ENCODE assay signal across 19 cellular contexts in the genomic region with DNA sequence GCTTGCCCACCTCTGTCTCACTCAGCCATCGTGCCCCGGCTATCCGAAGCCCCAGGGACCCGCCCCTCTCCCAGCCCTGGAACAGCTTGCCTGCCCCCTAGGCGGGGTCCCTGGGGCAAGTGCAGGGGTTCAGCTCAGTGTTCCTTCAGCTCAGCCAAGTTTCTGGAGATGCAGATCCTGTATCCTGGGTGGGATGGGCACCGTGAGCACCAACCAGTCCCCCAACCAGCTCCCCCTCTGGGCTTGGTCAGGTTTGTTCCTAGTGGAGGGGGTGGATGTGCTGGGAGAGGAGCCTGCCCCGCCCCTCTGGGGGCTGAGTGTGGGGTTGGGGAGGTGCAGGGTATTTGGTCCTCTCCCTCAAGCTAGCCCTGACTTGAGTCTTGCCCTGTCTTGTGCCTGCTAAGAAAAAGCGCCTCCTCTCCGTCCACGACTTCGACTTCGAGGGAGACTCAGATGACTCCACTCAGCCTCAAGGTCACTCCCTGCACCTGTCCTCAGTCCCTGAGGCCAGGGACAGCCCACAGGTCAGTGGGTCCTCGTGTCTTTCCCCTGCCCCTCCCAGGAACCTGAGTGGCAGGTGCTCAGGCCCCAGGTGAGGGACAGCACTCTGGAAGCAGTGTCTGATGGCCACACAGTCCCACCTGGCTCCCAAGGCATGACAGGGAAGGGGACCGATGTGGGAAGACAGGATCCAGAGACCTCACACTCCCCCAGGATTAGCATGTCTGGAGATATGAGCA. TPM values are rescaled to one million over a fixed set of nuclear protein-coding genes. Genes with fewer than 3 reads are reported as not detected.
DNase-seq lines count a peak whose midpoint lies in the region; ATAC-seq and TF ChIP-seq lines count a peak whose summit lies in the region.
"Had no signal": no experiment of that assay in that cellular context is flagged by ENCODE, and none has a peak within 500 bp of the region (broad histone marks: within the 10 kb centered on the region; RNA-seq: fewer than 3 reads in every experiment).

No MANE protein-coding gene starts in this region.

- H2BK15ac ChIP-seq in mesenchymal stem cell (ENCODE audit: low read depth, poor library complexity, severe bottlenecking): no peak overlapping the region

- H3K27ac ChIP-seq in BLaER1 (peak overlapping the region; percentile 4; the same call in 1 of the 2 replicates), duodenal mucosa (ENCODE audit: low read depth, low read length) (peak overlapping the region; percentile 58), mesenchymal stem cell (ENCODE audit: low read length, poor library complexity, severe bottlenecking) (peak overlapping the region; percentile 15)
- H3K27ac ChIP-seq: GM23248 had no signal

- H3K36me3 ChIP-seq in BLaER1: no peaks in the 10 kb centered on the region
- H3K36me3 ChIP-seq in duodenal mucosa (ENCODE audit: control insufficient read depth in 1 of 2, insufficient read depth in 2 of 2, low read length in 2 of 2): no peaks in the 10 kb centered on the region
- H3K36me3 ChIP-seq in mesenchymal stem cell (ENCODE audit: control insufficient read depth in 1 of 2, insufficient read depth in 2 of 2, low read depth in 1 of 2, low read length in 2 of 2): peaks cover 7 to 62% of the 10 kb centered on the region in 2 experiments
- H3K36me3 ChIP-seq: BE2C had no signal

- H3K9ac ChIP-seq in BLaER1 (no peak overlapping the region), duodenal mucosa (ENCODE audit: low read depth in 1 of 2, low read length in 2 of 2) (no peak overlapping the region), mesenchymal stem cell (ENCODE audit: low read length) (no peak overlapping the region)
- H3K9ac ChIP-seq: GM23248 had no signal

- peak; percentile 27 for ATAC-seq in stimulated activated effector memory CD8-positive, alpha-beta T cell treated with anti-CD3 and anti-CD28 coated beads, Interleukin-12 subunit alpha, Interleukin-12 subunit beta, amount 100 ng/mL, for 72 hours
- ATAC-seq in GM19035 (IDR thresholded peaks at IDR 0.05; ENCODE audit: unreplicated experiment): no peak
- no peak for ATAC-seq in HG02852 (IDR thresholded peaks at IDR 0.05; ENCODE audit: unreplicated experiment)
- no peak for ATAC-seq in HG03460 (IDR thresholded peaks at IDR 0.05; ENCODE audit: unreplicated experiment)
- ATAC-seq: CD8-positive, alpha-beta T cell; HCT116 had no signal

- H3K4me3 ChIP-seq in BLaER1 (no peak overlapping the region), duodenal mucosa (ENCODE audit: low read depth in 1 of 2, low read length in 2 of 2) (no peak overlapping the region), mesenchymal stem cell (ENCODE audit: insufficient read depth in 1 of 2, low read depth in 1 of 2, low read length in 2 of 2) (no peak overlapping the region)
- H3K4me3 ChIP-seq: GM23248 had no signal

- no peaks in the 10 kb centered on the region for H3K4me1 Mint-ChIP-seq in stimulated activated effector memory CD8-positive, alpha-beta T cell treated with anti-CD3 and anti-CD28 coated beads, Interleukin-12 subunit alpha, Interleukin-12 subunit beta, amount 100 ng/mL, for 72 hours
- H3K4me1 Mint-ChIP-seq: CD14-positive monocyte, IgD-negative memory B cell had no signal

- no peak overlapping the region for H4K91ac ChIP-seq in mesenchymal stem cell (ENCODE audit: low read length)

- H4K8ac ChIP-seq in mesenchymal stem cell (ENCODE audit: low read length): no peak overlapping the region

- no peak overlapping the region for H2AK5ac ChIP-seq in mesenchymal stem cell (ENCODE audit: low read length, severe bottlenecking)

- no peak overlapping the region for H3K4me3 Mint-ChIP-seq in stimulated activated effector memory CD8-positive, alpha-beta T cell treated with anti-CD3 and anti-CD28 coated beads, Interleukin-12 subunit alpha, Interleukin-12 subunit beta, amount 100 ng/mL, for 72 hours
- H3K4me3 Mint-ChIP-seq: CD14-positive monocyte; CD8-positive, alpha-beta T cell; IgD-negative memory B cell had no signal

- H3K4me2 ChIP-seq in BLaER1 (no peak overlapping the region), mesenchymal stem cell (ENCODE audit: low read length, poor library complexity, severe bottlenecking) (no peak overlapping the region)

- no peak overlapping the region for H2AFZ ChIP-seq in mesenchymal stem cell (ENCODE audit: low read depth, low read length)
- H2AFZ ChIP-seq: GM23248 had no signal

- H3K18ac ChIP-seq in mesenchymal stem cell (ENCODE audit: low read depth in 1 of 2, low read length in 2 of 2): no peak overlapping the region

- no peak for TF ChIP-seq CTCF in GM13977 (IDR thresholded peaks at IDR 0.05; ENCODE audit: extremely low read depth, insufficient read depth, missing control alignments)

- peaks cover 19% of the 10 kb centered on the region for H3K4me1 ChIP-seq in BLaER1
- H3K4me1 ChIP-seq in duodenal mucosa (ENCODE audit: control insufficient read depth in 1 of 2, insufficient read depth in 2 of 2, low read length in 2 of 2): peaks cover 4 to 20% of the 10 kb centered on the region in 2 donors
- peaks cover 3% of the 10 kb centered on the region for H3K4me1 ChIP-seq in mesenchymal stem cell (ENCODE audit: control insufficient read depth, insufficient read depth, low read depth, low read length)
- H3K4me1 ChIP-seq: BE2C had no signal

- no peak overlapping the region for H2BK120ac ChIP-seq in mesenchymal stem cell (ENCODE audit: low read depth, low read length)

- DNase-seq in mesenchymal stem cell: no peak
- DNase-seq in stimulated activated effector memory CD8-positive, alpha-beta T cell treated with anti-CD3 and anti-CD28 coated beads, Interleukin-12 subunit alpha, Interleukin-12 subunit beta, amount 100 ng/mL, for 72 hours (ENCODE audit: low spot score in 2 of 2): no peak
- DNase-seq in GM13977 (ENCODE audit: low spot score): no peak
- DNase-seq: BE2C; CD8-positive, alpha-beta T cell; COR-L47; DMS153; DMS79 treated with DMSO at 0.1 percent for 48 hours; EL; GM23248 had no signal

- in situ Hi-C loops in GM13977 (cut with MboI; ENCODE audit: low pct_unique_long_range_greater_than_20kb, low sequenced_read_pairs, unreplicated experiment): no loop called here

- no peaks in the 10 kb centered on the region for H3K36me3 Mint-ChIP-seq in stimulated activated effector memory CD8-positive, alpha-beta T cell treated with anti-CD3 and anti-CD28 coated beads, Interleukin-12 subunit alpha, Interleukin-12 subunit beta, amount 100 ng/mL, for 72 hours
- H3K36me3 Mint-ChIP-seq: CD14-positive monocyte; CD8-positive, alpha-beta T cell; IgD-negative memory B cell had no signal

- H3K27me3 ChIP-seq in BLaER1 (no peaks in the 10 kb centered on the region), duodenal mucosa (ENCODE audit: control insufficient read depth in 1 of 2, insufficient read depth in 2 of 2, low read length in 2 of 2) (no peaks in the 10 kb centered on the region), mesenchymal stem cell (ENCODE audit: control insufficient read depth in 1 of 2, insufficient read depth in 1 of 2, low read length in 2 of 2) (no peaks in the 10 kb centered on the region)
- H3K27me3 ChIP-seq: BE2C had no signal

- H2BK5ac ChIP-seq in mesenchymal stem cell (ENCODE audit: low read depth, low read length, poor library complexity, severe bottlenecking): no peak overlapping the region

- WGBS in mesenchymal stem cell: 90% methylated on average over 13 of the region's 14 CpGs

- no peak overlapping the region for H3K4ac ChIP-seq in mesenchymal stem cell (ENCODE audit: low read depth in 1 of 2, low read length in 2 of 2)

- H3K23ac ChIP-seq in mesenchymal stem cell (ENCODE audit: low read length in 2 of 2): no peak overlapping the region

- H3K79me1 ChIP-seq in mesenchymal stem cell (replicated peaks; ENCODE audit: low read length, poor library complexity, severe bottlenecking): peaks cover 43% of the 10 kb centered on the region

- no peaks in the 10 kb centered on the region for H4K20me1 ChIP-seq in BLaER1

- H3K27ac Mint-ChIP-seq in stimulated activated effector memory CD8-positive, alpha-beta T cell treated with anti-CD3 and anti-CD28 coated beads, Interleukin-12 subunit alpha, Interleukin-12 subunit beta, amount 100 ng/mL, for 72 hours: no peak overlapping the region
- H3K27ac Mint-ChIP-seq: CD14-positive monocyte; CD8-positive, alpha-beta T cell; IgD-negative memory B cell had no signal

- H2BK12ac ChIP-seq in mesenchymal stem cell (ENCODE audit: low read length in 2 of 2): no peak overlapping the region

- no peaks in the 10 kb centered on the region for H3K9me3 Mint-ChIP-seq in stimulated activated effector memory CD8-positive, alpha-beta T cell treated with anti-CD3 and anti-CD28 coated beads, Interleukin-12 subunit alpha, Interleukin-12 subunit beta, amount 100 ng/mL, for 72 hours
- H3K9me3 Mint-ChIP-seq: CD8-positive, alpha-beta T cell; IgD-negative memory B cell had no signal

- H3K9me3 ChIP-seq in BLaER1 (0 out of 2 replicates have a peak, but pooled peaks cover 3% of the 10 kb centered on the region), duodenal mucosa (ENCODE audit: control insufficient read depth in 1 of 2, low read length in 2 of 2) (no peaks in the 10 kb centered on the region), mesenchymal stem cell (ENCODE audit: control insufficient read depth, low read length) (no peaks in the 10 kb centered on the region)
- H3K9me3 ChIP-seq: BE2C had no signal

- H3K14ac ChIP-seq in mesenchymal stem cell (ENCODE audit: low read length in 2 of 2): no peak overlapping the region

RNA-seq across cellular contexts. Expression of gene MLPH, which starts 32.6 kb away (rescaled TPM):
- 93.7 TPM for polyA plus RNA-seq in mesenchymal stem cell (2013, experiment 1 of 2)
- polyA plus RNA-seq in mesenchymal stem cell (2013, experiment 2 of 2): 85.6 TPM
- polyA plus RNA-seq: CD14-positive monocyte, IgD-negative memory B cell had no signal

RNA-seq across cellular contexts. Expression of gene PRLH, which starts 46.7 kb away (rescaled TPM):
- not detected for polyA plus RNA-seq in mesenchymal stem cell (2013, experiment 1 of 2)
- polyA plus RNA-seq in mesenchymal stem cell (2013, experiment 2 of 2): not detected
- polyA plus RNA-seq: AG04450, CD14-positive monocyte, GM23248, IgD-negative memory B cell had no signal

Comparison
In these comparisons a context has a peak if more than half of its experiments do, and no peak if none do; other contexts are left out.
1. H3K27ac ChIP-seq: peak in every context shown above with its lines; median percentile 58 in duodenal mucosa; 15 in mesenchymal stem cell; 4 in BLaER1.